9 cellular contexts compared by ENCODE assay signal in the genomic region with DNA sequence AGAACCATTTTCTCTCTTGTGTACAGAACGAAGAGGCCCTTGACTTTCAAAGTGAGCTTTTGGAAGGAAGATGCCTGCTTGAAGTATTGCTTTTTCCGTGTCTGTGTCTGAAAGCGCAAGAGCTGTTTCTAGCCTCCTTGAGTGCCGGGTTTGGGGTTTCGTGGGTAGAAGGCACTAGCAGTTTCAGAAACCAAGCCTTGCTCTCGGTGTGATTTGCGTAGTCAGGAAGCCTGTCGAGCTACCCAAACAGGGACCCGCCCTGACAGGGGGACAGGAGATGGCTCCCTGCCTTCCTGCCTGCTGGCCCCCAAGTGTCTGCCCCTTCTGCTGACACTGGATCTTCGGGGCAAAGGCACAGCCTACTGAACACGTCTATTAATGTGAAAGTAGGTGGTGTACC.
DNase-seq lines count a peak whose midpoint lies in the region; ATAC-seq and TF ChIP-seq lines count a peak whose summit lies in the region.
"Had no signal": no experiment of that assay in that cellular context is flagged by ENCODE, and none has a peak within 500 bp of the region (broad histone marks: within the 10 kb centered on the region; RNA-seq: fewer than 3 reads in every experiment).

No MANE protein-coding gene starts in this region.

- H3K36me3 Mint-ChIP-seq in CD4-positive, alpha-beta memory T cell, result no peaks in the 10 kb centered on the region
- H3K36me3 Mint-ChIP-seq in natural killer cell, result no peaks in the 10 kb centered on the region

- H3K4me1 Mint-ChIP-seq in CD4-positive, alpha-beta memory T cell, result peaks cover 50 to 87% (median 73%) of the 10 kb centered on the region in 4 donors
- H3K4me1 Mint-ChIP-seq in natural killer cell, result peaks cover 47 to 51% of the 10 kb centered on the region in 2 donors

- POLR2A ChIA-PET in CD4-positive, alpha-beta memory T cell (lab: Charles Lee; ENCODE audit: partially characterized antibody), result interaction anchor here (1.0 to 5.3 kb wide), 14 partner anchors 9 to 362 kb away, joined by 3 to 70 read pairs (median 5); a partner anchor contains a TSS
- POLR2A ChIA-PET in GM10248 (lab: Yijun Ruan, JAX), result no interaction called here

- no peaks in the 10 kb centered on the region for H3K36me3 ChIP-seq in CD4-positive, alpha-beta memory T cell (ENCODE audit: insufficient read depth, low read length)

- H3K27me3 ChIP-seq in CD4-positive, alpha-beta memory T cell (ENCODE audit: insufficient read depth, low read length), result no peaks in the 10 kb centered on the region

- H3K4me3 ChIP-seq in CD4-positive, alpha-beta memory T cell (ENCODE audit: low read length in 2 of 2), result peak overlapping the region; percentile 6 to 23

- H3K9me3 Mint-ChIP-seq in CD4-positive, alpha-beta memory T cell, result peaks cover 0 to 1% (median 0%) of the 10 kb centered on the region in 8 donors
- H3K9me3 Mint-ChIP-seq in natural killer cell, result no peaks in the 10 kb centered on the region

- no peaks in the 10 kb centered on the region for H3K9me3 ChIP-seq in CD4-positive, alpha-beta memory T cell (ENCODE audit: control insufficient read depth in 1 of 2, low read length in 2 of 2)

- H3K4me1 ChIP-seq in CD4-positive, alpha-beta memory T cell (ENCODE audit: insufficient read depth, low read length), result peaks cover 68% of the 10 kb centered on the region
- H3K4me1 ChIP-seq: parathyroid adenoma had no signal

- peak overlapping the region; percentile 50 for H3K27ac ChIP-seq in CD4-positive, alpha-beta memory T cell (ENCODE audit: low read depth, low read length)
- H3K27ac ChIP-seq: parathyroid adenoma had no signal

- DNase-seq in CD4-positive, alpha-beta memory T cell, result peak; percentile 73 to 82 (median 80)
- peak; percentile 73 for DNase-seq in activated CD8-positive, alpha-beta memory T cell treated with anti-CD3 and anti-CD28 coated beads for 24 hours
- DNase-seq in natural killer cell (peak; percentile 34), RKO (ENCODE audit: low spot score) (no peak), GM10248 (ENCODE audit: extremely low spot score) (no peak), germinal center (ENCODE audit: low spot score) (no peak)

- CTCF ChIA-PET in CD4-positive, alpha-beta memory T cell (lab: Charles Lee; ENCODE audit: partially characterized antibody), result interaction anchor here (0.6 to 4.2 kb wide), 10 partner anchors 9 to 511 kb away, joined by 3 to 37 read pairs (median 6); a partner anchor contains a TSS
- CTCF ChIA-PET in GM10248 (lab: Yijun Ruan, JAX), result no interaction called here

- intact Hi-C loops in CD4-positive, alpha-beta memory T cell (cut with micrococcal nuclease), result loop anchor here (1.0 to 10.0 kb wide), 4 partner anchors 8 to 534 kb away; no protein-coding TSS in a partner anchor
- intact Hi-C loops in natural killer cell (cut with micrococcal nuclease), result loop anchor here (5.0 to 10.0 kb wide), 3 partner anchors 104 to 324 kb away; a partner anchor contains a TSS

- no peaks in the 10 kb centered on the region for H3K27me3 Mint-ChIP-seq in CD4-positive, alpha-beta memory T cell
- no peaks in the 10 kb centered on the region for H3K27me3 Mint-ChIP-seq in natural killer cell (ENCODE audit: low read depth in 2 of 2)

- peak overlapping the region; percentile 68 to 92 (median 82) for H3K4me3 Mint-ChIP-seq in CD4-positive, alpha-beta memory T cell
- peak overlapping the region; percentile 86 for H3K4me3 Mint-ChIP-seq in natural killer cell

- no peak for TF ChIP-seq CTCF in natural killer cell (IDR thresholded peaks at IDR 0.05)
- no peak for TF ChIP-seq CTCF in GM10248 (IDR thresholded peaks at IDR 0.05; ENCODE audit: control extremely low read depth, extremely low read depth, low read depth, missing control alignments)

- ATAC-seq in HG02884 (IDR thresholded peaks at IDR 0.05; ENCODE audit: unreplicated experiment) (peak; percentile 81), natural killer cell (peak; percentile 79 to 96 (median 91)), GM18520 (IDR thresholded peaks at IDR 0.05; ENCODE audit: unreplicated experiment) (no peak)

- H3K27ac Mint-ChIP-seq in CD4-positive, alpha-beta memory T cell, result peak overlapping the region; percentile 85 to 98 (median 97)
- H3K27ac Mint-ChIP-seq in natural killer cell, result peak overlapping the region; percentile 89 to 90

Comparison
In these comparisons a context has a peak if more than half of its experiments do, and no peak if none do; other contexts are left out.
1. DNase-seq: peak in CD4-positive, alpha-beta memory T cell (5 of 5), activated CD8-positive, alpha-beta memory T cell treated with anti-CD3 and anti-CD28 coated beads for 24 hours (single experiment) and natural killer cell (single experiment); none in RKO (single experiment), GM10248 (single experiment) and germinal center (single experiment).